ENCODE assay signal across 1 cellular context in the genomic region with DNA sequence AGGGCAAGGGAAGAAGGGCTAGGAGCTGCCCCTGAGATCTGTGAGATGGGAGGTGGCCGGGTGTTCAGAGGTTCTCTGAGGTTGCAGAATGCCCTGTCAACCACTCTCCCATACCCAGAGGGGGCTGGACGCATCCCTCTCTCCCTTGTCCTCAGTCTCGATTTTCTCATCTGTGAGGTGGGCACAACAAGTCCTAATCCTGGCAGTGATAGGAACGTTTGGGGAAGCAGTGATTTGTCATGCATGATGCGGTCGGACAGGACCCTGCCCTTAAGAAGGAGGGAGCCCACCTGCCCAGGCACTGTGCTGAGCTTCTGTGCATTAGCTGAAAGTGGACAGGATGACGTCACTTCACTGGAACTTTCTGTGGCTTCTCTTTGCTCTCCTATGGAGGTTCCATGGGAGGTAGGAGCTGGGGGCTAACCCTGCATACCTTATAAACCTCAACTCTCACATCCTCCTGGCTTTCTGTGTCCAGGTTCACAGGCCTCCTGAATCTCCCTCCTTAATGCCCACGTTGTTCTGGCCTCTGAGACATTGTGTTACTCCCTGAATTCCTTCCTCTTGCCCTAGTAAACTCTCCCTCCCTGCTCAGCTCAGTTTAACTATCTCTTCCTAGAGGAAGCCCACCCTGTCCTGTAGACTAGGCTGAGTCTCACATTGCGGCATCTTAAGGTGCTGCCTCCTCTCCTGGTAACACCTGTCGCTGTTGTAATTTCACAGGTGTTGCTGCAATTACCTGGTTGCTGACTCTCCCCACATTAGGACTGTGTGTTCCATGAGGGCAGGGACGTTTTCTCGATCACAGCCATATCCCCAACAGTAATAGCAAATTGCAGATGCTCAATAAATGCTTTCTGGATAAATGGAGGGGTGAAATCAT.
TF ChIP-seq lines count a peak whose summit lies in the region.

No MANE protein-coding gene starts in this region.

TF ChIP-seq in H1, 55 proteins besides CTCF, POLR2A, EP300 and RAD21:
- TF ChIP-seq CHD2 (IDR thresholded peaks at IDR 0.05; ENCODE audit: low read length) (no peak), BRCA1 (IDR thresholded peaks at IDR 0.05; ENCODE audit: low read depth, low read length) (no peak), PHF8 (conservative IDR thresholded peaks at IDR 0.05; ENCODE audit: low read depth, low read length) (no peak), ASH2L (IDR thresholded peaks at IDR 0.05; ENCODE audit: low read length) (no peak), POU5F1 (IDR thresholded peaks at IDR 0.05; ENCODE audit: low read depth, low read length) (no peak), GABPA (IDR thresholded peaks at IDR 0.05; ENCODE audit: borderline replicate concordance, insufficient read depth, low read length) (no peak), SP2 (IDR thresholded peaks at IDR 0.05; ENCODE audit: low read length) (no peak), CBX8 (IDR thresholded peaks at IDR 0.05; ENCODE audit: borderline replicate concordance, low read depth, low read length) (no peak), CBX5 (IDR thresholded peaks at IDR 0.05; ENCODE audit: low read depth, low read length) (no peak), HDAC6 (IDR thresholded peaks at IDR 0.05; ENCODE audit: low read depth, low read length) (no peak), JUND (IDR thresholded peaks at IDR 0.05; ENCODE audit: low read length) (no peak), TBP (IDR thresholded peaks at IDR 0.05; ENCODE audit: low read depth, low read length) (no peak), TEAD4 (IDR thresholded peaks at IDR 0.05; ENCODE audit: low read depth, low read length) (no peak), JUN (IDR thresholded peaks at IDR 0.05; ENCODE audit: low read depth, low read length) (no peak), TAF1 (IDR thresholded peaks at IDR 0.05; ENCODE audit: low read depth, low read length) (no peak), RXRA (IDR thresholded peaks at IDR 0.05; ENCODE audit: insufficient read depth, low read depth, low read length) (no peak)
- TF ChIP-seq, protein P1, sequence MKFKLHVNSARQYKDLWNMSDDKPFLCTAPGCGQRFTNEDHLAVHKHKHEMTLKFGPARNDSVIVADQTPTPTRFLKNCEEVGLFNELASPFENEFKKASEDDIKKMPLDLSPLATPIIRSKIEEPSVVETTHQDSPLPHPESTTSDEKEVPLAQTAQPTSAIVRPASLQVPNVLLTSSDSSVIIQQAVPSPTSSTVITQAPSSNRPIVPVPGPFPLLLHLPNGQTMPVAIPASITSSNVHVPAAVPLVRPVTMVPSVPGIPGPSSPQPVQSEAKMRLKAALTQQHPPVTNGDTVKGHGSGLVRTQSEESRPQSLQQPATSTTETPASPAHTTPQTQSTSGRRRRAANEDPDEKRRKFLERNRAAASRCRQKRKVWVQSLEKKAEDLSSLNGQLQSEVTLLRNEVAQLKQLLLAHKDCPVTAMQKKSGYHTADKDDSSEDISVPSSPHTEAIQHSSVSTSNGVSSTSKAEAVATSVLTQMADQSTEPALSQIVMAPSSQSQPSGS (IDR thresholded peaks at IDR 0.05; ENCODE audit: low read length) = no peak
TF ChIP-seq in H1: peak in this region for 0.
